Comparison of ENCODE assay signal across 8 cellular contexts in genomic region chr19:37779139-37780035, GRCh38. TPM values are rescaled to one million over a fixed set of nuclear protein-coding genes. Genes with fewer than 3 reads are reported as not detected.
DNase-seq lines count a peak whose midpoint lies in the region; ATAC-seq and TF ChIP-seq lines count a peak whose summit lies in the region.

Gene ZNF573 (minus strand): TSS chr19:37779586. CDS start chr19:37773729, 5,857 bp downstream.

- H3K4me1 ChIP-seq in hepatocyte (ENCODE audit: insufficient read depth), result peaks cover 7% of the 10 kb centered on the region
- H3K4me1 ChIP-seq in rectal smooth muscle tissue (ENCODE audit: control insufficient read depth, insufficient read depth, low read length), result peaks cover 3% of the 10 kb centered on the region
- no peaks in the 10 kb centered on the region for H3K4me1 ChIP-seq in aorta (ENCODE audit: control insufficient read depth in 1 of 2, insufficient read depth in 2 of 2, low read length in 2 of 2)

- peak within 1 kb of the TSS; percentile 72 for H3K9ac ChIP-seq in rectal smooth muscle tissue (ENCODE audit: low read length)

- H3K36me3 ChIP-seq in hepatocyte (replicated peaks; ENCODE audit: insufficient read depth, low read depth) (no peaks in the 10 kb centered on the region), rectal smooth muscle tissue (ENCODE audit: control insufficient read depth, insufficient read depth, low read length) (no peaks in the 10 kb centered on the region), aorta (ENCODE audit: control insufficient read depth in 1 of 2, insufficient read depth in 2 of 2, low read length in 1 of 2) (no peaks in the 10 kb centered on the region)

- 1% methylated on average over 45 of the region's 46 CpGs for WGBS in hepatocyte (ENCODE audit: low lambda C conversion rate, missing lambda C conversion rate)
- WGBS in aorta, 2 donors, result 0% methylated on average over 46 of the region's 46 CpGs

- intact Hi-C loops in aorta (cut with DNase I), result no loop called here

- peak within 1 kb of the TSS; percentile 89 for H3K4me2 ChIP-seq in hepatocyte

- no peaks in the 10 kb centered on the region for H4K20me1 ChIP-seq in hepatocyte (ENCODE audit: insufficient read depth, poor library complexity, severe bottlenecking)

- DNase-seq in GM13976 (ENCODE audit: low spot score) (peak; percentile 87), NCI-H1930 (lab: John Stamatoyannopoulos, UW) (peak; percentile 75 to 85), T-helper 22 cell (ENCODE audit: low read depth) (peak; percentile 87), astrocyte of the cerebellum (ENCODE audit: low read depth) (peak; percentile 77), hepatocyte (ENCODE audit: low spot score) (peak; percentile 93), aorta (peak; percentile 87 to 93)

- peaks cover 33% of the 10 kb centered on the region for H3K79me2 ChIP-seq in hepatocyte

- TF ChIP-seq CTCF in GM13976 (IDR thresholded peaks at IDR 0.05; ENCODE audit: borderline replicate concordance, control extremely low read depth, extremely low read depth, insufficient read depth, missing control alignments) (no peak), astrocyte of the cerebellum (IDR thresholded peaks at IDR 0.05; ENCODE audit: low read depth, low read length, missing control alignments) (peak; percentile 39), hepatocyte (IDR thresholded peaks at IDR 0.05; ENCODE audit: poor library complexity) (no peak)

- peak within 1 kb of the TSS; percentile 90 for H3K27ac ChIP-seq in hepatocyte
- H3K27ac ChIP-seq in rectal smooth muscle tissue (ENCODE audit: low read depth, low read length), result peak within 1 kb of the TSS; percentile 78
- peak within 1 kb of the TSS; percentile 52 to 95 for H3K27ac ChIP-seq in aorta (ENCODE audit: low read depth in 1 of 2, low read length in 2 of 2)

- in situ Hi-C loops in GM13976 (cut with MboI; ENCODE audit: low sequenced_read_pairs, unreplicated experiment) (no loop called here), astrocyte of the cerebellum (cut with HindIII; ENCODE audit: low sequenced_read_pairs) (no loop called here)

- H3K9me3 ChIP-seq in hepatocyte (ENCODE audit: low read depth) (no peaks in the 10 kb centered on the region), aorta (ENCODE audit: control insufficient read depth, low read length) (peaks cover 2% of the 10 kb centered on the region)

- H3K27me3 ChIP-seq in hepatocyte, result no peaks in the 10 kb centered on the region
- no peaks in the 10 kb centered on the region for H3K27me3 ChIP-seq in rectal smooth muscle tissue (ENCODE audit: control insufficient read depth, insufficient read depth, low read length)
- no peaks in the 10 kb centered on the region for H3K27me3 ChIP-seq in aorta (ENCODE audit: control insufficient read depth in 1 of 2, insufficient read depth in 2 of 2, low read length in 1 of 2)

- H3K4me3 ChIP-seq in astrocyte of the cerebellum (ENCODE audit: low read depth, low read length), result peak within 1 kb of the TSS; percentile 73
- peak within 1 kb of the TSS; percentile 41 for H3K4me3 ChIP-seq in hepatocyte
- peak within 1 kb of the TSS; percentile 84 for H3K4me3 ChIP-seq in rectal smooth muscle tissue (ENCODE audit: low read length)
- H3K4me3 ChIP-seq in aorta (ENCODE audit: low read length in 2 of 2), result peak within 1 kb of the TSS; percentile 86 to 99

- H3K9me2 ChIP-seq in hepatocyte (replicated peaks; ENCODE audit: insufficient read depth), result no peaks in the 10 kb centered on the region

- peak; percentile 89 for ATAC-seq in HG02938 (IDR thresholded peaks at IDR 0.05; ENCODE audit: unreplicated experiment)
- peak; percentile 97 for ATAC-seq in aorta (ENCODE audit: low FRiP score)

- peak within 1 kb of the TSS; percentile 88 for H2AFZ ChIP-seq in hepatocyte

RNA-seq across cellular contexts. Expression of gene ZNF573, which starts in this region (rescaled TPM):
- total RNA-seq in hepatocyte (5.0 and 8.1 TPM in 2 replicates), aorta (10 to 100 TPM in 1 of 2 donors, 1 to 10 TPM in 1; 9.4 to 16.2 TPM)
- polyA plus RNA-seq in hepatocyte (4.4 and 9.2 TPM in 2 replicates), aorta (1 to 10 TPM; 1.5 to 2.0 TPM)

Comparison
In these comparisons a context has a peak if more than half of its experiments do, and no peak if none do; other contexts are left out.
1. Peak in every context shown above with its lines: DNase-seq, ATAC-seq, H3K4me3 ChIP-seq and H3K27ac ChIP-seq.
2. H3K4me3 ChIP-seq: peak in every context shown above with its lines; median percentile 92 in aorta; 84 in rectal smooth muscle tissue; 73 in astrocyte of the cerebellum; 41 in hepatocyte.